Comparison of ENCODE assay signal across 38 cellular contexts in genomic region chr1:152072311-152072710, GRCh38. TPM values are rescaled to one million over a fixed set of nuclear protein-coding genes. Genes with fewer than 3 reads are reported as not detected.
"Had no signal": no experiment of that assay in that cellular context is flagged by ENCODE, and none has a peak within 500 bp of the region (broad histone marks: within the 10 kb centered on the region; RNA-seq: fewer than 3 reads in every experiment).

No MANE protein-coding gene starts in this region.

- H3K4me3 ChIP-seq: adrenal gland, ascending aorta, body of pancreas, breast epithelium, cardiac muscle cell had no signal

- H3K4me1 ChIP-seq: adrenal gland, ascending aorta, body of pancreas, breast epithelium had no signal

- H3K27me3 ChIP-seq: ascending aorta, body of pancreas, cardiac muscle cell had no signal

- FAIRE-seq: astrocyte had no signal

- H3K27ac ChIP-seq: adrenal gland, ascending aorta, body of pancreas, brain microvascular endothelial cell, breast epithelium, cardiac muscle cell had no signal

- H3K9me3 ChIP-seq: adrenal gland, ascending aorta, body of pancreas, breast epithelium had no signal

- DNase-seq: activated effector memory CD4-positive, alpha-beta T cell treated with anti-CD3 and anti-CD28 coated beads, Interleukin-2, amount 50 U/mL, for 16 hours; activated effector memory CD4-positive, alpha-beta T cell treated with Interleukin-2 at 50 U/mL for 16 hours; activated gamma-delta T cell; activated gamma-delta T cell treated with Interleukin-2 at 50 U/mL for 16 hours; activated naive CD4-positive, alpha-beta T cell; activated naive CD4-positive, alpha-beta T cell treated with anti-CD3 and anti-CD28 coated beads for 36 hours; activated naive CD4-positive, alpha-beta T cell treated with anti-CD3 and anti-CD28 coated beads, Interleukin-2, amount 10 ng/mL, durations not matched to agents 7 days and 5 days; activated naive CD4-positive, alpha-beta T cell treated with anti-CD3 and anti-CD28 coated beads, Interleukin-2, amount 50 U/mL, for 16 hours; activated naive CD4-positive, alpha-beta T cell treated with Interleukin-2 at 50 U/mL for 16 hours; activated naive CD8-positive, alpha-beta T cell treated with anti-CD3 and anti-CD28 coated beads for 36 hours; activated naive CD8-positive, alpha-beta T cell treated with anti-CD3 and anti-CD28 coated beads, Interleukin-2, amount 10 ng/mL, durations not matched to agents 7 days and 5 days; activated naive CD8-positive, alpha-beta T cell treated with anti-CD3 and anti-CD28 coated beads, Interleukin-2, amount 50 U/mL, for 24 hours; activated T-cell treated with anti-CD3 and anti-CD28 coated beads, Interleukin-2, amount 50 U/mL, for 1 hour; activated T-cell treated with anti-CD3 and anti-CD28 coated beads, Interleukin-2, amount 50 U/mL, for 24 hours; activated T-cell treated with anti-CD3 and anti-CD28 coated beads, Interleukin-2, amount 50 U/mL, for 4 hours; activated T-cell treated with anti-CD3 and anti-CD28 coated beads, Interleukin-2, amount 50 U/mL, for 48 hours; activated T-cell treated with anti-CD3 and anti-CD28 coated beads, Interleukin-2, amount 50 U/mL, for 72 hours; adrenal gland; amniotic stem cell; amygdala; anterior cingulate cortex; aorta; body of pancreas; brain microvascular endothelial cell; caudate nucleus; central memory CD4-positive, alpha-beta T cell; cerebellar nuclear complex had no signal

- H3K36me3 ChIP-seq: adrenal gland, ascending aorta, brain microvascular endothelial cell, breast epithelium, cardiac muscle cell had no signal

- ATAC-seq: activated naive CD4-positive, alpha-beta T cell treated with anti-CD3 and anti-CD28 coated beads, Interleukin-2, amount 50 U/mL, for 72 hours; activated naive CD8-positive, alpha-beta T cell treated with anti-CD3 and anti-CD28 coated beads, Interleukin-2, amount 50 U/mL, for 24 hours; activated T-cell treated with anti-CD3 and anti-CD28 coated beads, Interleukin-2, amount 50 U/mL, for 4 hours; activated T-cell treated with anti-CD3 and anti-CD28 coated beads, Interleukin-2, amount 50 U/mL, for 72 hours; activated T-helper 17 cell treated with anti-CD3 and anti-CD28 coated beads, Interleukin-2, amount 50 U/mL, for 72 hours; body of pancreas had no signal

RNA-seq across cellular contexts. Expression of gene TCHHL1, which starts 16.6 kb away (rescaled TPM):
- total RNA-seq: activated naive CD4-positive, alpha-beta T cell treated with anti-CD3 and anti-CD28 coated beads for 36 hours; activated naive CD4-positive, alpha-beta T cell treated with anti-CD3 and anti-CD28 coated beads, Interleukin-2, amount 50 U/mL, for 72 hours; activated naive CD8-positive, alpha-beta T cell treated with anti-CD3 and anti-CD28 coated beads for 36 hours; activated naive CD8-positive, alpha-beta T cell treated with anti-CD3 and anti-CD28 coated beads, Interleukin-2, amount 10 ng/mL, durations not matched to agents 7 days and 5 days; activated T-cell treated with anti-CD3 and anti-CD28 coated beads, Interleukin-2, amount 50 U/mL, for 4 hours; activated T-cell treated with anti-CD3 and anti-CD28 coated beads, Interleukin-2, amount 50 U/mL, for 72 hours; activated T-helper 1 cell treated with anti-CD3 and anti-CD28 coated beads, Interleukin-12 subunit alpha, Interleukin-12 subunit beta, Interleukin-2, Interleukin-4 antibody, amounts not matched to agents 30 ng/mL and 10 ng/mL and 1 ng/mL, durations not matched to agents 14 hours and 24 hours and 36 hours; activated T-helper 17 cell treated with anti-CD3 and anti-CD28 coated beads, Interleukin-2, amount 50 U/mL, for 72 hours; activated T-helper 2 cell treated with anti-CD3 and anti-CD28 coated beads, Interferon-gamma antibody, Interleukin-2, Interleukin-4, amounts not matched to agents 10 μg/mL and 5 μg/mL and 100 μg/mL, durations not matched to agents 14 hours and 24 hours and 36 hours; adrenal gland; aorta; ascending aorta; astrocyte; body of pancreas; breast epithelium; cardiac muscle cell; cardiac septum; cerebellum; chondrocyte had no signal

RNA-seq across cellular contexts. Expression of gene TCHH, which starts 42.9 kb away (rescaled TPM):
- total RNA-seq: activated naive CD4-positive, alpha-beta T cell treated with anti-CD3 and anti-CD28 coated beads for 36 hours; activated T-helper 1 cell treated with anti-CD3 and anti-CD28 coated beads, Interleukin-12 subunit alpha, Interleukin-12 subunit beta, Interleukin-2, Interleukin-4 antibody, amounts not matched to agents 30 ng/mL and 10 ng/mL and 1 ng/mL, durations not matched to agents 14 hours and 24 hours and 36 hours; ascending aorta; cardiac muscle cell; chondrocyte had no signal
